In genomic region chr2:117835990-117836760, GRCh38 we compare ENCODE assay signal across 1 cellular context.
TF ChIP-seq lines count a peak whose summit lies in the region.

No MANE protein-coding gene starts in this region.

TF ChIP-seq in HepG2, 621 proteins besides CTCF, POLR2A, EP300 and RAD21 (continued from another document and continues in another):
- peak; percentile 88 for TF ChIP-seq ZBTB33 (CRISPR knock-in tag; IDR thresholded peaks at IDR 0.05)
- TF ChIP-seq ZNF160 (CRISPR knock-in tag; IDR thresholded peaks at IDR 0.05): no peak
- no peak for TF ChIP-seq YEATS4 (CRISPR knock-in tag; IDR thresholded peaks at IDR 0.05; ENCODE audit: borderline replicate concordance)
- no peak for TF ChIP-seq BCL3 (CRISPR knock-in tag; IDR thresholded peaks at IDR 0.05)
- no peak for TF ChIP-seq ZBTB1 (CRISPR knock-in tag; IDR thresholded peaks at IDR 0.05; ENCODE audit: borderline replicate concordance)
- TF ChIP-seq ZGPAT (CRISPR knock-in tag; IDR thresholded peaks at IDR 0.05): no peak
- TF ChIP-seq HNRNPLL (IDR thresholded peaks at IDR 0.05; ENCODE audit: low read depth, low read length, poor library complexity, severe bottlenecking): peak; percentile 37
- TF ChIP-seq JUND (CRISPR knock-in tag; IDR thresholded peaks at IDR 0.05): no peak
- 0 out of 2 replicates have a peak, but pooled peaks have one; percentile 33 for TF ChIP-seq THAP8 (CRISPR knock-in tag; IDR thresholded peaks at IDR 0.05; ENCODE audit: borderline replicate concordance)
- TF ChIP-seq ZBTB43 (CRISPR knock-in tag; conservative IDR thresholded peaks at IDR 0.05): no peak
- TF ChIP-seq KDM2A (CRISPR knock-in tag; IDR thresholded peaks at IDR 0.05; ENCODE audit: borderline replicate concordance, low read depth): peak; percentile 81
- TF ChIP-seq MXD1 (CRISPR knock-in tag; IDR thresholded peaks at IDR 0.05): no peak
- TF ChIP-seq HMG20A (CRISPR knock-in tag; IDR thresholded peaks at IDR 0.05; ENCODE audit: borderline replicate concordance): no peak
- no peak for TF ChIP-seq ZNF550 (CRISPR knock-in tag; IDR thresholded peaks at IDR 0.05; ENCODE audit: borderline replicate concordance)
- no peak for TF ChIP-seq CHD2 (IDR thresholded peaks at IDR 0.05; ENCODE audit: low read depth, low read length)
- TF ChIP-seq PLSCR1 (CRISPR knock-in tag; IDR thresholded peaks at IDR 0.05; ENCODE audit: borderline replicate concordance): no peak
- no peak for TF ChIP-seq SNAPC2 (CRISPR knock-in tag; IDR thresholded peaks at IDR 0.05)
- TF ChIP-seq STAT5B (CRISPR knock-in tag; IDR thresholded peaks at IDR 0.05): no peak
- TF ChIP-seq ZBTB8A (CRISPR knock-in tag; IDR thresholded peaks at IDR 0.05; ENCODE audit: borderline replicate concordance, low read depth): no peak
- no peak for TF ChIP-seq REST (IDR thresholded peaks at IDR 0.05; ENCODE audit: borderline replicate concordance in 1 of 2, low read depth in 1 of 2, low read length in 2 of 2)
- TF ChIP-seq RFXANK (CRISPR knock-in tag; IDR thresholded peaks at IDR 0.05): no peak
- TF ChIP-seq THRA (CRISPR knock-in tag; IDR thresholded peaks at IDR 0.05; ENCODE audit: borderline replicate concordance): 0 out of 2 replicates have a peak, but pooled peaks have one; percentile 28
- TF ChIP-seq ZSCAN9 (CRISPR knock-in tag; IDR thresholded peaks at IDR 0.05; ENCODE audit: borderline replicate concordance): no peak
- TF ChIP-seq ZNF652 (CRISPR knock-in tag; IDR thresholded peaks at IDR 0.05; ENCODE audit: borderline replicate concordance, low read depth): no peak
- TF ChIP-seq ZNF20 (CRISPR knock-in tag; IDR thresholded peaks at IDR 0.05): no peak
- no peak for TF ChIP-seq KLF9 (CRISPR knock-in tag; IDR thresholded peaks at IDR 0.05; ENCODE audit: low read depth)
- no peak for TF ChIP-seq ZBTB42 (CRISPR knock-in tag; IDR thresholded peaks at IDR 0.05)
- TF ChIP-seq ZNF143 (CRISPR knock-in tag; IDR thresholded peaks at IDR 0.05): no peak
- TF ChIP-seq SYNCRIP (IDR thresholded peaks at IDR 0.05; ENCODE audit: insufficient read depth, low read depth, low read length): no peak
- TF ChIP-seq ERF (CRISPR knock-in tag; IDR thresholded peaks at IDR 0.05): no peak
- no peak for TF ChIP-seq ZNF18 (CRISPR knock-in tag; IDR thresholded peaks at IDR 0.05; ENCODE audit: insufficient replicate concordance)
- no peak for TF ChIP-seq ZNF441 (CRISPR knock-in tag; IDR thresholded peaks at IDR 0.05; ENCODE audit: borderline replicate concordance)
- no peak for TF ChIP-seq ZFX (CRISPR knock-in tag; IDR thresholded peaks at IDR 0.05; ENCODE audit: low read depth)
- TF ChIP-seq ZNF44 (CRISPR knock-in tag; IDR thresholded peaks at IDR 0.05): no peak
- TF ChIP-seq RELA (CRISPR knock-in tag; IDR thresholded peaks at IDR 0.05): no peak
- TF ChIP-seq ZNF607 (CRISPR knock-in tag; IDR thresholded peaks at IDR 0.05; ENCODE audit: borderline replicate concordance): no peak
- TF ChIP-seq FOXK1 (CRISPR knock-in tag; IDR thresholded peaks at IDR 0.05; ENCODE audit: borderline replicate concordance, low read depth): no peak
- TF ChIP-seq ZNF567 (CRISPR knock-in tag; IDR thresholded peaks at IDR 0.05; ENCODE audit: borderline replicate concordance): no peak
- 0 out of 2 replicates have a peak, but pooled peaks have one; percentile 53 for TF ChIP-seq MIER2 (CRISPR knock-in tag; IDR thresholded peaks at IDR 0.05)
- no peak for TF ChIP-seq ATF3 (CRISPR knock-in tag; IDR thresholded peaks at IDR 0.05)
- no peak for TF ChIP-seq ZNF629 (CRISPR knock-in tag; conservative IDR thresholded peaks at IDR 0.05)
- no peak for TF ChIP-seq MIER3 (CRISPR knock-in tag; IDR thresholded peaks at IDR 0.05; ENCODE audit: borderline replicate concordance)
- no peak for TF ChIP-seq SIN3B (IDR thresholded peaks at IDR 0.05; ENCODE audit: low read length)
- no peak for TF ChIP-seq NFE2 (CRISPR knock-in tag; IDR thresholded peaks at IDR 0.05)
- no peak for TF ChIP-seq PCBP1 (IDR thresholded peaks at IDR 0.05; ENCODE audit: borderline replicate concordance, low read depth, low read length)
- no peak for TF ChIP-seq ZNF101 (CRISPR knock-in tag; IDR thresholded peaks at IDR 0.05; ENCODE audit: borderline replicate concordance, low read depth)
- TF ChIP-seq ZXDC (CRISPR knock-in tag; IDR thresholded peaks at IDR 0.05): no peak
- TF ChIP-seq TBL1XR1 (IDR thresholded peaks at IDR 0.05; ENCODE audit: borderline replicate concordance, low read length, partially characterized antibody): no peak
- TF ChIP-seq NFATC3 (CRISPR knock-in tag; IDR thresholded peaks at IDR 0.05): no peak
